In the genomic region with DNA sequence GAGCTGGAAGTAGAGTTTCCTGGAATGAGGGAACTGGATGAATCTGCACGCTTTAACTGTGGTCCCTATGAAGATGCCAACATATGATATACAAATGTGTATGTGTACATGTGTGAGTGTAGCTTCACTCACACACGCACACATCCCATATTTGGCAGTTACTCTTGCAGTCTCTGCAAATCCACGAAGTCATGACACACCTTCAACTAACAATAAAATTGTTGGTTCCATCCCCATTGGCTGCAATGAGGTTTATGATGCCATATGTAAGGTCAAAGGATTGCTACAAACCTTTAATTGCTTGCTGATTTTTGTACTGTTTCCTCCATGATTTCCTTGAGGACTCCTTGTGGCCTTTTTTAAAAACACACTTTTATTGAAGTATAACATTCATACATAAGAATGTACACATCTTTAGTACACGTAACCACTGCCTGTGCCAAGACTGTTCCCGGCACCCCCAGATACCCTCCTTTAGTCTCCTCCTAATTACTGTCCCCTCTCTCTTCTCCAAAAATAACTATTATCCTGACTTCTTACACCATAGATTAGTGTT, we compare ENCODE assay signal across 16 cellular contexts. TPM values are rescaled to one million over a fixed set of nuclear protein-coding genes. Genes with fewer than 3 reads are reported as not detected.
DNase-seq lines count a peak whose midpoint lies in the region; ATAC-seq and TF ChIP-seq lines count a peak whose summit lies in the region.
"Had no signal": no experiment of that assay in that cellular context is flagged by ENCODE, and none has a peak within 500 bp of the region (broad histone marks: within the 10 kb centered on the region; RNA-seq: fewer than 3 reads in every experiment).

No MANE protein-coding gene starts in this region.

- no peaks in the 10 kb centered on the region for H3K36me3 ChIP-seq in mucosa of descending colon (ENCODE audit: low read depth)
- H3K36me3 ChIP-seq: prostate gland had no signal

- DNase-seq in LoVo (ENCODE audit: low spot score): peak; percentile 74
- no peak for DNase-seq in cardiac fibroblast (ENCODE audit: low read depth in 2 of 2)
- DNase-seq in mucosa of descending colon: peak in 1 of 3 donors; percentile 81
- no peak for DNase-seq in occipital lobe (lab: John Stamatoyannopoulos, UW)
- DNase-seq: activated CD4-positive, alpha-beta memory T cell treated with anti-CD3 and anti-CD28 coated beads for 36 hours; activated gamma-delta T cell treated with Interleukin-2 at 50 U/mL for 16 hours; activated T-cell treated with anti-CD3 and anti-CD28 coated beads for 4 hours; kidney; NCI-H1417; NCI-H526; stimulated activated CD4-positive, alpha-beta T cell treated with anti-CD3 and anti-CD28 coated beads, Interleukin-4, amount 100 ng/mL, for 1 hour had no signal

- ATAC-seq in mucosa of descending colon: peak; percentile 93
- no peak for ATAC-seq in GM21526 (IDR thresholded peaks at IDR 0.05; ENCODE audit: low FRiP score, unreplicated experiment)
- ATAC-seq in HG02885 (IDR thresholded peaks at IDR 0.05; ENCODE audit: poor library complexity, unreplicated experiment): no peak
- no peak for ATAC-seq in HG03432 (IDR thresholded peaks at IDR 0.05; ENCODE audit: unreplicated experiment)

- no peaks in the 10 kb centered on the region for H3K9me3 ChIP-seq in mucosa of descending colon
- H3K9me3 ChIP-seq: prostate gland had no signal

- H3K4me1 ChIP-seq in mucosa of descending colon (ENCODE audit: low read depth): peaks cover 25% of the 10 kb centered on the region
- H3K4me1 ChIP-seq: prostate gland had no signal

- intact Hi-C loops in mucosa of descending colon (cut with DNase I, micrococcal nuclease): no loop called here

- peak; percentile 35 for TF ChIP-seq CTCF in C4-2B (conservative IDR thresholded peaks at IDR 0.05)
- TF ChIP-seq CTCF in cardiac fibroblast (IDR thresholded peaks at IDR 0.05; ENCODE audit: low read depth, low read length): peak; percentile 2
- TF ChIP-seq CTCF in mucosa of descending colon (IDR thresholded peaks at IDR 0.05): no peak

- H3K27ac ChIP-seq in C4-2B: no peak overlapping the region
- H3K27ac ChIP-seq: prostate gland had no signal

- H3K4me3 ChIP-seq in cardiac fibroblast (replicated peaks in 1 of 2; ENCODE audit: low read depth in 2 of 2, low read length in 2 of 2) (no peak overlapping the region), mucosa of descending colon (peak overlapping the region; percentile 0)
- H3K4me3 ChIP-seq: prostate gland had no signal

RNA-seq across cellular contexts. Expression of gene MYO1D, which starts 22.0 kb away (rescaled TPM):
- total RNA-seq in mucosa of descending colon (100 to 1,000 TPM; 166 to 495 (median 256) TPM), occipital lobe (61.0 TPM)
